ENCODE assay signal across 12 cellular contexts in the genomic region with DNA sequence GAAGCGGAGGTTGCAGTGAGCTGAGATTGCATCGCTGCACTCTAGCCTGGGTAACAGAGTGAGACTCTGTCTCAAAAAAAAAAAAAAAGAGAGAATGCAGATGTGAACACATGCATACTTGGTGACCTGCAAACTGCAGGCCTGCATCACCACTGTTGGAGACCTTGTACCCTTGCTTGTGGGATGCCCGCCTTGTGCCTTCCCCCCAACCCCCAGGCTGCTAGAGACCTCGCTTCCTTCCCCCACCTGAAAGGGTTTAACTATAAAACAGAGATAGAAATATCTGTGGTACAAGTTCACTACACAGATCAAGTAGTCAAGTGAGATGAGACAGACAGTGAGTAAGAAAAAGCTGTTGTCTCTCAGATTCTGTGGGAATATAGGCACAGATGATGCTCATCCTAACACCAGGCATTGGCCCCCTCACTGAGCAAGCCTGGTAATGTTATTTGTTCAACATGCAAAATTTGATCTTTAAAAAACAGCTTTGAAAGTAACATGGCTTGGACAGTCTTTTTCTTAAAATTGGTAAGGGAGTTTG. TPM values are rescaled to one million over a fixed set of nuclear protein-coding genes. Genes with fewer than 3 reads are reported as not detected.
A peak's percentile ranks its signal among the peaks of the same experiment; 100 is the strongest.
DNase-seq lines count a peak whose midpoint lies in the region; ATAC-seq and FAIRE-seq lines count a peak whose summit lies in the region.
"Had no signal": no experiment of that assay in that cellular context is flagged by ENCODE, and none has a peak within 500 bp of the region (broad histone marks: within the 10 kb centered on the region; RNA-seq: fewer than 3 reads in every experiment).

No MANE protein-coding gene starts in this region.

- no peaks in the 10 kb centered on the region for H3K36me3 Mint-ChIP-seq in T-helper 17 cell (ENCODE audit: low read depth)

- DNase-seq in stimulated activated CD4-positive, alpha-beta T cell treated with anti-CD3 and anti-CD28 coated beads, Interleukin-4, amount 100 ng/mL, for 24 hours, result peak; percentile 14
- DNase-seq in stimulated activated CD4-positive, alpha-beta T cell treated with anti-CD3 and anti-CD28 coated beads, Interleukin-4, amount 100 ng/mL, for 1 hour, result no peak
- DNase-seq in T-helper 17 cell, result no peak
- no peak for DNase-seq in iPS DF 6.9 (ENCODE audit: low read depth, low spot score)
- DNase-seq in SHP77 treated with DMSO at 0.1 percent for 48 hours (lab: John Stamatoyannopoulos, UW), result no peak
- DNase-seq in KG1 (lab: John Stamatoyannopoulos, UW), result no peak
- DNase-seq in occipital lobe (lab: John Stamatoyannopoulos, UW), result no peak
- no peak for DNase-seq in small intestine
- DNase-seq: activated CD4-positive, alpha-beta T cell treated with anti-CD3 and anti-CD28 coated beads for 48 hours; esophagus squamous epithelium; midbrain had no signal

- peak overlapping the region; percentile 66 for H3K27ac Mint-ChIP-seq in T-helper 17 cell

- H3K36me3 ChIP-seq in iPS DF 6.9 (ENCODE audit: control insufficient read depth, insufficient read depth, low read length) (no peaks in the 10 kb centered on the region), small intestine (ENCODE audit: control insufficient read depth in 2 of 2, insufficient read depth in 2 of 2, low read length in 2 of 2) (no peaks in the 10 kb centered on the region)

- FAIRE-seq in small intestine (lab: Jason Lieb, UNC), result no peak

- H3K9me3 ChIP-seq in T-helper 17 cell (ENCODE audit: control insufficient read depth, low read length, poor library complexity, severe bottlenecking), result no peaks in the 10 kb centered on the region
- no peaks in the 10 kb centered on the region for H3K9me3 ChIP-seq in iPS DF 6.9 (ENCODE audit: control insufficient read depth, insufficient read depth, low read length)
- no peaks in the 10 kb centered on the region for H3K9me3 ChIP-seq in small intestine (ENCODE audit: control insufficient read depth, low read depth)
- H3K9me3 ChIP-seq: esophagus squamous epithelium had no signal

- peaks cover 55% of the 10 kb centered on the region for H3K4me1 Mint-ChIP-seq in T-helper 17 cell

- no peaks in the 10 kb centered on the region for H3K27me3 Mint-ChIP-seq in T-helper 17 cell

- peaks cover 7% of the 10 kb centered on the region for H3K4me1 ChIP-seq in iPS DF 6.9 (ENCODE audit: control insufficient read depth, insufficient read depth, low read length)
- H3K4me1 ChIP-seq in small intestine (ENCODE audit: control insufficient read depth in 2 of 2, insufficient read depth in 1 of 2, low read depth in 1 of 2, low read length in 1 of 2), result peaks cover 0 to under 1% of the 10 kb centered on the region in 2 donors

- WGBS in iPS DF 6.9 (ENCODE audit: insufficient coverage, insufficient read length), result no CpG with 5 or more reads among the region's 4 CpGs
- WGBS in small intestine, 3 donors, result 85 to 96% (median 93%) methylated on average over 4 of the region's 4 CpGs

- peak overlapping the region; percentile 30 for H3K27ac ChIP-seq in iPS DF 6.9 (ENCODE audit: low read length)
- H3K27ac ChIP-seq in small intestine (ENCODE audit: low read depth in 1 of 2, low read length in 1 of 2), result no peak overlapping the region

- no peak overlapping the region for H3K4me3 Mint-ChIP-seq in T-helper 17 cell

- no peaks in the 10 kb centered on the region for H3K27me3 ChIP-seq in iPS DF 6.9 (ENCODE audit: control insufficient read depth, insufficient read depth, low read length)
- H3K27me3 ChIP-seq in small intestine (ENCODE audit: control insufficient read depth in 2 of 2, insufficient read depth in 2 of 2, low read length in 2 of 2), result no peaks in the 10 kb centered on the region
- H3K27me3 ChIP-seq: esophagus squamous epithelium had no signal

- peak; percentile 23 for ATAC-seq in T-helper 17 cell

- H3K4me3 ChIP-seq in iPS DF 6.9 (ENCODE audit: low read length) (no peak overlapping the region), small intestine (ENCODE audit: low read depth in 1 of 2, low read length in 2 of 2) (no peak overlapping the region)
- H3K4me3 ChIP-seq: coronary artery, esophagus squamous epithelium had no signal

RNA-seq across cellular contexts. Expression of a gene that starts 32.3 kb away (rescaled TPM):
- total RNA-seq in T-helper 17 cell, result 100 to 1,000 TPM; 128 to 140 TPM
- 44.3 TPM for total RNA-seq in occipital lobe
- 1 to 10 TPM; 2.2 to 9.6 (median 3.5) TPM for polyA plus RNA-seq in small intestine
